In the genomic region with DNA sequence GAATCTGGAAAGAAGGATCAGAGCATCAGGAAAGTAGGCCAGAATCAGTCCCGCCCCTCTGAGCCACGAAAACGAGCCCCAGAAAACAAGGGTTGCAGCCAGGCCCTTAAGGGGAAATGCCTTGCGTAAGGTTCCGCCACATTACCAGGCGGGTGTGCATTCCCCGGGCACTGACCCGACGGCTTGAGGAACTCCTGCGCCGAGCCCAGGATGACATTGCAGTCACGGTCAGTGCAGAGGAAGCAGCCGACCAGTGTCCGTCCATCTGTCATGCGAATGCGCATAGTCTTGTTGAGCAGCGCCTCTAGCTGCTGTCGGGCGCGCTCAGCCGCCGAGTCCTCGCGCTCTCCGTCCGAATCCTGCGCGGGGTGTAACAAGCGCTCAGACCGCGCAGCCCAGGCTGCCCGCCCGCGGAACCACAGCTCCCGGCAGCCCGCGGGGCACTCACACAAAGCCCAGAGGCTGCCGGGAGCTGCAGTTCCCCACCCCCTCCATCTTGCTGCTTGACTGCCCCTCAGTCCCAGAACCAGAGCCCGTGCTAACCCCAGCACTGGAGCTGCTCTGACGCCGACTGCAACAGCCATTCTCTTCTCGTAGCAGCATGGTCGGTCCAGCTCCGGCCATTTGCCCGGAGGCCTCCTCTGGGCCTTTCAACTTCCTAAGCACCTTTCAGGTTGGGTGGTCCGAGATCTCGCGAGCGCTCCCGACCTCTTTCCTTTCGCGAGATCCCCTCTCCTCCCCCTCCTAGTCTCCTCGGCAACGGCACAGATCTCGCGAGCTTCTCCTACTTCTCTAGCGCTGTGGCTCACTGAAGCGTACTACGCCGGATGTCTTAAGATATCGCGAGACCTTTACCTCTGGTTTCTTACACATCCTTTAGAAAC, we compare ENCODE assay signal across 1 cellular context.
TF ChIP-seq lines count a peak whose summit lies in the region.

A gene with protein sequence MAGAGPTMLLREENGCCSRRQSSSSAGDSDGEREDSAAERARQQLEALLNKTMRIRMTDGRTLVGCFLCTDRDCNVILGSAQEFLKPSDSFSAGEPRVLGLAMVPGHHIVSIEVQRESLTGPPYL (minus strand): TSS at position 720 of the 884 bp plus-strand sequence. CDS start 96 bp downstream, at position 624.

TF ChIP-seq in SK-N-SH, 30 proteins besides CTCF, POLR2A, EP300 and RAD21 (continued from another document):
- TF ChIP-seq, protein P1, sequence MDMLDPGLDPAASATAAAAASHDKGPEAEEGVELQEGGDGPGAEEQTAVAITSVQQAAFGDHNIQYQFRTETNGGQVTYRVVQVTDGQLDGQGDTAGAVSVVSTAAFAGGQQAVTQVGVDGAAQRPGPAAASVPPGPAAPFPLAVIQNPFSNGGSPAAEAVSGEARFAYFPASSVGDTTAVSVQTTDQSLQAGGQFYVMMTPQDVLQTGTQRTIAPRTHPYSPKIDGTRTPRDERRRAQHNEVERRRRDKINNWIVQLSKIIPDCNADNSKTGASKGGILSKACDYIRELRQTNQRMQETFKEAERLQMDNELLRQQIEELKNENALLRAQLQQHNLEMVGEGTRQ (IDR thresholded peaks at IDR 0.05; ENCODE audit: borderline replicate concordance, low read depth, low read length): no peak
- peak; percentile 49 for TF ChIP-seq TAF1 (IDR thresholded peaks at IDR 0.05; ENCODE audit: borderline replicate concordance, low read depth, low read length)
- TF ChIP-seq ELF1 (IDR thresholded peaks at IDR 0.05): no peak
- TF ChIP-seq, protein P2, sequence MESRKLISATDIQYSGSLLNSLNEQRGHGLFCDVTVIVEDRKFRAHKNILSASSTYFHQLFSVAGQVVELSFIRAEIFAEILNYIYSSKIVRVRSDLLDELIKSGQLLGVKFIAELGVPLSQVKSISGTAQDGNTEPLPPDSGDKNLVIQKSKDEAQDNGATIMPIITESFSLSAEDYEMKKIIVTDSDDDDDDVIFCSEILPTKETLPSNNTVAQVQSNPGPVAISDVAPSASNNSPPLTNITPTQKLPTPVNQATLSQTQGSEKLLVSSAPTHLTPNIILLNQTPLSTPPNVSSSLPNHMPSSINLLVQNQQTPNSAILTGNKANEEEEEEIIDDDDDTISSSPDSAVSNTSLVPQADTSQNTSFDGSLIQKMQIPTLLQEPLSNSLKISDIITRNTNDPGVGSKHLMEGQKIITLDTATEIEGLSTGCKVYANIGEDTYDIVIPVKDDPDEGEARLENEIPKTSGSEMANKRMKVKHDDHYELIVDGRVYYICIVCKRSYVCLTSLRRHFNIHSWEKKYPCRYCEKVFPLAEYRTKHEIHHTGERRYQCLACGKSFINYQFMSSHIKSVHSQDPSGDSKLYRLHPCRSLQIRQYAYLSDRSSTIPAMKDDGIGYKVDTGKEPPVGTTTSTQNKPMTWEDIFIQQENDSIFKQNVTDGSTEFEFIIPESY (IDR thresholded peaks at IDR 0.05; ENCODE audit: borderline replicate concordance, low read depth): peak; percentile 97
- TF ChIP-seq, protein P3, sequence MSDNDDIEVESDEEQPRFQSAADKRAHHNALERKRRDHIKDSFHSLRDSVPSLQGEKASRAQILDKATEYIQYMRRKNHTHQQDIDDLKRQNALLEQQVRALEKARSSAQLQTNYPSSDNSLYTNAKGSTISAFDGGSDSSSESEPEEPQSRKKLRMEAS (IDR thresholded peaks at IDR 0.05; ENCODE audit: low read depth): peak; percentile 61; the same call in 1 of the 2 replicates
- peak; percentile 35 for TF ChIP-seq SMC3 (IDR thresholded peaks at IDR 0.05; ENCODE audit: low read depth, low read length)
- no peak for TF ChIP-seq FOXM1 (IDR thresholded peaks at IDR 0.05; ENCODE audit: low read depth)
- TF ChIP-seq JUND (IDR thresholded peaks at IDR 0.05): no peak; the same call in 1 of the 2 replicates
- TF ChIP-seq MEF2A (IDR thresholded peaks at IDR 0.05; ENCODE audit: borderline replicate concordance, low read depth): no peak
- TF ChIP-seq RFX5 (IDR thresholded peaks at IDR 0.05; ENCODE audit: low read length): no peak
- TF ChIP-seq, protein P4, sequence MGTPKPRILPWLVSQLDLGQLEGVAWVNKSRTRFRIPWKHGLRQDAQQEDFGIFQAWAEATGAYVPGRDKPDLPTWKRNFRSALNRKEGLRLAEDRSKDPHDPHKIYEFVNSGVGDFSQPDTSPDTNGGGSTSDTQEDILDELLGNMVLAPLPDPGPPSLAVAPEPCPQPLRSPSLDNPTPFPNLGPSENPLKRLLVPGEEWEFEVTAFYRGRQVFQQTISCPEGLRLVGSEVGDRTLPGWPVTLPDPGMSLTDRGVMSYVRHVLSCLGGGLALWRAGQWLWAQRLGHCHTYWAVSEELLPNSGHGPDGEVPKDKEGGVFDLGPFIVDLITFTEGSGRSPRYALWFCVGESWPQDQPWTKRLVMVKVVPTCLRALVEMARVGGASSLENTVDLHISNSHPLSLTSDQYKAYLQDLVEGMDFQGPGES (IDR thresholded peaks at IDR 0.05; ENCODE audit: low read depth, low read length): no peak
- TF ChIP-seq, protein P5, sequence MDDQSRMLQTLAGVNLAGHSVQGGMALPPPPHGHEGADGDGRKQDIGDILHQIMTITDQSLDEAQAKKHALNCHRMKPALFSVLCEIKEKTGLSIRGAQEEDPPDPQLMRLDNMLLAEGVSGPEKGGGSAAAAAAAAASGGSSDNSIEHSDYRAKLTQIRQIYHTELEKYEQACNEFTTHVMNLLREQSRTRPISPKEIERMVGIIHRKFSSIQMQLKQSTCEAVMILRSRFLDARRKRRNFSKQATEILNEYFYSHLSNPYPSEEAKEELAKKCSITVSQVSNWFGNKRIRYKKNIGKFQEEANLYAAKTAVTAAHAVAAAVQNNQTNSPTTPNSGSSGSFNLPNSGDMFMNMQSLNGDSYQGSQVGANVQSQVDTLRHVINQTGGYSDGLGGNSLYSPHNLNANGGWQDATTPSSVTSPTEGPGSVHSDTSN (IDR thresholded peaks at IDR 0.05): peak; percentile 38; the same call in 1 of the 2 replicates
- peak; percentile 92 for TF ChIP-seq SIN3A (IDR thresholded peaks at IDR 0.05; ENCODE audit: borderline replicate concordance, low read depth, low read length)
- TF ChIP-seq POLR2AphosphoS5 (IDR thresholded peaks at IDR 0.05; ENCODE audit: low read depth, low read length): peak; percentile 90
- TF ChIP-seq FOXJ3 (CRISPR knock-in tag; IDR thresholded peaks at IDR 0.05): no peak
- TF ChIP-seq NFIC (IDR thresholded peaks at IDR 0.05; ENCODE audit: borderline replicate concordance): no peak
- TF ChIP-seq TCF12 (IDR thresholded peaks at IDR 0.05): no peak
- TF ChIP-seq RXRA (IDR thresholded peaks at IDR 0.05; ENCODE audit: borderline replicate concordance, low read depth): no peak
- TF ChIP-seq, protein P6, sequence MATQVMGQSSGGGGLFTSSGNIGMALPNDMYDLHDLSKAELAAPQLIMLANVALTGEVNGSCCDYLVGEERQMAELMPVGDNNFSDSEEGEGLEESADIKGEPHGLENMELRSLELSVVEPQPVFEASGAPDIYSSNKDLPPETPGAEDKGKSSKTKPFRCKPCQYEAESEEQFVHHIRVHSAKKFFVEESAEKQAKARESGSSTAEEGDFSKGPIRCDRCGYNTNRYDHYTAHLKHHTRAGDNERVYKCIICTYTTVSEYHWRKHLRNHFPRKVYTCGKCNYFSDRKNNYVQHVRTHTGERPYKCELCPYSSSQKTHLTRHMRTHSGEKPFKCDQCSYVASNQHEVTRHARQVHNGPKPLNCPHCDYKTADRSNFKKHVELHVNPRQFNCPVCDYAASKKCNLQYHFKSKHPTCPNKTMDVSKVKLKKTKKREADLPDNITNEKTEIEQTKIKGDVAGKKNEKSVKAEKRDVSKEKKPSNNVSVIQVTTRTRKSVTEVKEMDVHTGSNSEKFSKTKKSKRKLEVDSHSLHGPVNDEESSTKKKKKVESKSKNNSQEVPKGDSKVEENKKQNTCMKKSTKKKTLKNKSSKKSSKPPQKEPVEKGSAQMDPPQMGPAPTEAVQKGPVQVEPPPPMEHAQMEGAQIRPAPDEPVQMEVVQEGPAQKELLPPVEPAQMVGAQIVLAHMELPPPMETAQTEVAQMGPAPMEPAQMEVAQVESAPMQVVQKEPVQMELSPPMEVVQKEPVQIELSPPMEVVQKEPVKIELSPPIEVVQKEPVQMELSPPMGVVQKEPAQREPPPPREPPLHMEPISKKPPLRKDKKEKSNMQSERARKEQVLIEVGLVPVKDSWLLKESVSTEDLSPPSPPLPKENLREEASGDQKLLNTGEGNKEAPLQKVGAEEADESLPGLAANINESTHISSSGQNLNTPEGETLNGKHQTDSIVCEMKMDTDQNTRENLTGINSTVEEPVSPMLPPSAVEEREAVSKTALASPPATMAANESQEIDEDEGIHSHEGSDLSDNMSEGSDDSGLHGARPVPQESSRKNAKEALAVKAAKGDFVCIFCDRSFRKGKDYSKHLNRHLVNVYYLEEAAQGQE (IDR thresholded peaks at IDR 0.05; ENCODE audit: low read depth, low read length): no peak
- no peak for TF ChIP-seq GATA2 (CRISPR knock-in tag; IDR thresholded peaks at IDR 0.05)
- no peak for TF ChIP-seq RCOR1 (IDR thresholded peaks at IDR 0.05; ENCODE audit: low read length)
